8 cellular contexts compared by ENCODE assay signal in genomic region chr13:28138012-28138755, GRCh38. TPM values are rescaled to one million over a fixed set of nuclear protein-coding genes. Genes with fewer than 3 reads are reported as not detected.
DNase-seq lines count a peak whose midpoint lies in the region; ATAC-seq and TF ChIP-seq lines count a peak whose summit lies in the region.

TSS of gene PAN3 (plus strand) at chr13:28138545. CDS start at chr13:28138658, 113 bp downstream.

- ATAC-seq in GM21619 (IDR thresholded peaks at IDR 0.05; ENCODE audit: unreplicated experiment) (peak; percentile 48), natural killer cell (peak; percentile 62 to 78 (median 70))
- peak; percentile 72 for ATAC-seq in activated T-helper 17 cell treated with anti-CD3 and anti-CD28 coated beads, Interleukin-2, amount 50 U/mL, for 72 hours (replicated peaks)

- DNase-seq in DMS79 (lab: John Stamatoyannopoulos, UW) = peak; percentile 72
- DNase-seq in KG1 (lab: John Stamatoyannopoulos, UW) = peak; percentile 86
- DNase-seq in RWPE1 (ENCODE audit: low spot score) = peak; percentile 81
- DNase-seq in fibroblast of mammary gland (ENCODE audit: low read depth) = peak; percentile 85
- DNase-seq in natural killer cell = peak; percentile 90
- DNase-seq in stimulated activated naive CD4-positive, alpha-beta T cell treated with Interleukin-2 at 50 U/mL for 16 hours (lab: John Stamatoyannopoulos, UW) = peak; percentile 88

- H3K4me1 Mint-ChIP-seq in activated T-helper 17 cell treated with anti-CD3 and anti-CD28 coated beads, Interleukin-2, amount 50 U/mL, for 72 hours = peaks cover 31% of the 10 kb centered on the region
- H3K4me1 Mint-ChIP-seq in natural killer cell = peaks cover 53 to 60% of the 10 kb centered on the region in 2 donors

- peak within 1 kb of the TSS; percentile 75 for H3K4me3 ChIP-seq in fibroblast of mammary gland (ENCODE audit: control insufficient read depth, low read depth, low read length)

- CTCF ChIA-PET in RWPE1 (lab: Yijun Ruan, JAX) = interaction anchor here (0.7 kb wide), 1 partner anchor 1747 kb away, joined by 9 read pairs; no protein-coding TSS in a partner anchor

- peak within 1 kb of the TSS; percentile 97 for H3K27ac Mint-ChIP-seq in activated T-helper 17 cell treated with anti-CD3 and anti-CD28 coated beads, Interleukin-2, amount 50 U/mL, for 72 hours
- H3K27ac Mint-ChIP-seq in natural killer cell = peak within 1 kb of the TSS; percentile 98 to 99

- H3K27ac ChIP-seq in RWPE1 = peak within 1 kb of the TSS; percentile 95

- no peak for TF ChIP-seq CTCF in RWPE1 (conservative IDR thresholded peaks at IDR 0.05; ENCODE audit: low read depth)
- no peak for TF ChIP-seq CTCF in fibroblast of mammary gland (conservative IDR thresholded peaks at IDR 0.05; ENCODE audit: control insufficient read depth, insufficient read depth, low read depth, low read length)
- peak; percentile 30 for TF ChIP-seq CTCF in natural killer cell (IDR thresholded peaks at IDR 0.05)

- no peaks in the 10 kb centered on the region for H3K27me3 Mint-ChIP-seq in activated T-helper 17 cell treated with anti-CD3 and anti-CD28 coated beads, Interleukin-2, amount 50 U/mL, for 72 hours
- H3K27me3 Mint-ChIP-seq in natural killer cell (ENCODE audit: low read depth in 2 of 2) = no peaks in the 10 kb centered on the region

- peaks cover 7% of the 10 kb centered on the region for H3K36me3 Mint-ChIP-seq in activated T-helper 17 cell treated with anti-CD3 and anti-CD28 coated beads, Interleukin-2, amount 50 U/mL, for 72 hours (ENCODE audit: low read depth)
- H3K36me3 Mint-ChIP-seq in natural killer cell = no peaks in the 10 kb centered on the region

- POLR2A ChIA-PET in RWPE1 (lab: Yijun Ruan, JAX; ENCODE audit: low non-redundant PET) = interaction anchor here (0.7 kb wide), 2 partner anchors 52 to 226 kb away, joined by 3 to 9 read pairs; no protein-coding TSS in a partner anchor

- H3K4me3 Mint-ChIP-seq in activated T-helper 17 cell treated with anti-CD3 and anti-CD28 coated beads, Interleukin-2, amount 50 U/mL, for 72 hours = peak within 1 kb of the TSS; percentile 93
- peak within 1 kb of the TSS; percentile 80 for H3K4me3 Mint-ChIP-seq in natural killer cell

- H3K9me3 Mint-ChIP-seq in activated T-helper 17 cell treated with anti-CD3 and anti-CD28 coated beads, Interleukin-2, amount 50 U/mL, for 72 hours = no peaks in the 10 kb centered on the region
- no peaks in the 10 kb centered on the region for H3K9me3 Mint-ChIP-seq in natural killer cell

- intact Hi-C loops in natural killer cell (cut with micrococcal nuclease) = loop anchor here (1.0 to 5.0 kb wide), 4 partner anchors 44 to 966 kb away; partner anchors contain the start of genes POMP, SLC46A3 and USP12

RNA-seq across cellular contexts. Expression of gene PAN3, which starts in this region (rescaled TPM):
- 10 to 100 TPM; 28.5 to 35.6 TPM for total RNA-seq in activated T-helper 17 cell treated with anti-CD3 and anti-CD28 coated beads, Interleukin-2, amount 50 U/mL, for 72 hours
- 10 to 100 TPM; 80.0 to 94.2 (median 91.7) TPM for total RNA-seq in natural killer cell

Comparison
In these comparisons a context has a peak if more than half of its experiments do, and no peak if none do; other contexts are left out.
1. Peak in every context shown above with its lines: DNase-seq, ATAC-seq, H3K4me3 ChIP-seq and H3K27ac ChIP-seq.